In the genomic region with DNA sequence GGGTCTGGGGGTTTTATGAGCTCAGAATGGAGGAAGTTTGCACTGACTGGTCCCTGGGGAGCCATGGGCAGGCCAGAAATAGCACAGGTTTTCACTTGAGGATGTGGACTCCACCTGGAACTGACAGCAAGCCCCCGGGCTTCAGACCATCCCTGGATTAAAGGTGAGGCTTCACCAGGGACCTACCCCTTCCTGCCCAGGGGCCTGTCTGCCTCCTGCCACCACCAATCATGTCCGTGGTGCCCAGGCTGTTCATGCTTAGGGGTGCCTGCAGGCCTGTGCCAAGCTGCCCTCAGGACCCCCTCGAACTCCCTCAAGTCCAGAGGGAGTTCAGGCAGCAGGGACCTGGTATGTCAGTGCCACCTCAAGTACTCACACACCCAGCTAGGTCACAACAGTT, we compare ENCODE assay signal across 28 cellular contexts.
"Had no signal": no experiment of that assay in that cellular context is flagged by ENCODE, and none has a peak within 500 bp of the region (broad histone marks: within the 10 kb centered on the region; RNA-seq: fewer than 3 reads in every experiment).

No MANE protein-coding gene starts in this region.

- H3K27me3 ChIP-seq: ascending aorta, breast epithelium, cardiac muscle cell, esophagus squamous epithelium, gastroesophageal sphincter, heart right ventricle had no signal

- H3K9me3 ChIP-seq: ascending aorta, esophagus squamous epithelium, gastroesophageal sphincter had no signal

- DNase-seq: activated CD4-positive, alpha-beta T cell treated with anti-CD3 and anti-CD28 coated beads for 36 hours; activated CD4-positive, alpha-beta T cell treated with anti-CD3 and anti-CD28 coated beads, Interleukin-2, amount 10 ng/mL, durations not matched to agents 7 days and 5 days; activated CD4-positive, alpha-beta T cell treated with anti-CD3 and anti-CD28 coated beads, Interleukin-2, amount 50 U/mL, for 4 hours; activated CD4-positive, CD25-positive, alpha-beta regulatory T cell; activated CD4-positive, CD25-positive, alpha-beta regulatory T cell treated with anti-CD3 and anti-CD28 coated beads, Interleukin-2, amount 50 U/mL, for 72 hours; activated CD8-positive, alpha-beta memory T cell treated with anti-CD3 and anti-CD28 coated beads for 24 hours; activated CD8-positive, alpha-beta T cell treated with anti-CD3 and anti-CD28 coated beads for 36 hours; activated effector memory CD4-positive, alpha-beta T cell treated with Interleukin-2 at 50 U/mL for 16 hours; activated gamma-delta T cell treated with Interleukin-2 at 50 U/mL for 16 hours; activated naive CD4-positive, alpha-beta T cell treated with anti-CD3 and anti-CD28 coated beads, Interleukin-2, amount 50 U/mL, for 16 hours; activated naive CD4-positive, alpha-beta T cell treated with Interleukin-2 at 50 U/mL for 16 hours; activated T-cell treated with anti-CD3 and anti-CD28 coated beads, Interleukin-2, amount 50 U/mL, for 4 hours; cortex of kidney; dermis blood vessel endothelial cell; effector CD4-positive, alpha-beta T cell; esophagus squamous epithelium; foreskin melanocyte; heart right ventricle; T-helper 2 cell had no signal

- H3K27ac ChIP-seq: ascending aorta, breast epithelium, cardiac muscle cell, epithelial cell of prostate, esophagus squamous epithelium, gastroesophageal sphincter, heart right ventricle had no signal

- FAIRE-seq: colon, endometrium, endothelial cell of umbilical vein had no signal

- H3K4me1 ChIP-seq: ascending aorta, breast epithelium, esophagus squamous epithelium, gastroesophageal sphincter, heart right ventricle had no signal

- H3K4me3 ChIP-seq: ascending aorta, breast epithelium, cardiac muscle cell, esophagus squamous epithelium, gastroesophageal sphincter, heart right ventricle had no signal

- ATAC-seq: activated CD4-positive, alpha-beta T cell treated with anti-CD3 and anti-CD28 coated beads for 36 hours; activated CD8-positive, alpha-beta T cell treated with anti-CD3 and anti-CD28 coated beads for 36 hours; activated T-cell treated with anti-CD3 and anti-CD28 coated beads, Interleukin-2, amount 50 U/mL, for 4 hours; activated T-helper 17 cell treated with anti-CD3 and anti-CD28 coated beads, Interleukin-2, amount 50 U/mL, for 72 hours; heart right ventricle had no signal

- H3K36me3 ChIP-seq: ascending aorta, breast epithelium, cardiac muscle cell, esophagus squamous epithelium, gastroesophageal sphincter, heart right ventricle had no signal
